Comparison of ENCODE assay signal across 22 cellular contexts in the genomic region with DNA sequence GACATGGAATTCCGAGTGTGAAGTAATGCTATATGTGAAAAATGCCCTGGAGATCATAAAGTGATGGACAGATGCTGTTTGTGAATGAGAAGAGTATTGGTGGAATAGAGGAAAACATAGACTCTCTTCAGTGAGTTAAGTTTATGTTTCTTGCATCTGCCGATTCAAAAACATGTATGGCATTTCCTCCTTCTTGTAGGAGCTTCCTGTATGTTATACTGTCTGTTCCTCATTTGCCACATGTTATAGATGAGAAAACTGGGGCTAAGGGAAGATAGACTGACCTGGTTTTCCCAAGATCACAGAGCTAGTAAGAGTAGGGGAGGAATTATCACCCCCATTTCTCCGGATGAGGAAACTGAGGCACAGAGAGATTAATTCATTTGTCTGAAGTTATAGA. TPM values are rescaled to one million over a fixed set of nuclear protein-coding genes. Genes with fewer than 3 reads are reported as not detected.
DNase-seq lines count a peak whose midpoint lies in the region; ATAC-seq and TF ChIP-seq lines count a peak whose summit lies in the region.
"Had no signal": no experiment of that assay in that cellular context is flagged by ENCODE, and none has a peak within 500 bp of the region (broad histone marks: within the 10 kb centered on the region; RNA-seq: fewer than 3 reads in every experiment).

No MANE protein-coding gene starts in this region.

- H3K4me3 ChIP-seq in muscle layer of duodenum (ENCODE audit: low read depth in 1 of 2, low read length in 2 of 2) (no peak overlapping the region), psoas muscle (no peak overlapping the region)
- H3K4me3 ChIP-seq: testis had no signal

- H3K9me3 ChIP-seq in muscle layer of duodenum (ENCODE audit: control insufficient read depth in 1 of 2, low read length in 2 of 2) (no peaks in the 10 kb centered on the region), psoas muscle (no peaks in the 10 kb centered on the region)
- H3K9me3 ChIP-seq: testis had no signal

- TF ChIP-seq POLR2A in erythroblast (IDR thresholded peaks at IDR 0.05; ENCODE audit: low read length): no peak

- TF ChIP-seq CTCF in activated B cell treated with CpG ODN at 0.5 μM for 24 hours (IDR thresholded peaks at IDR 0.05) (no peak), psoas muscle (IDR thresholded peaks at IDR 0.05) (no peak)

- peaks cover 0 to 6% of the 10 kb centered on the region in 2 donors for H3K4me1 ChIP-seq in muscle layer of duodenum (ENCODE audit: control insufficient read depth in 1 of 2, insufficient read depth in 2 of 2, low read length in 2 of 2)
- H3K4me1 ChIP-seq in psoas muscle: no peaks in the 10 kb centered on the region

- H3K27ac ChIP-seq in muscle layer of duodenum (ENCODE audit: low read length) (peak overlapping the region; percentile 26), psoas muscle (no peak overlapping the region)
- H3K27ac ChIP-seq: C4-2B had no signal

- peak; percentile 69 for DNase-seq in CD1c-positive myeloid dendritic cell (ENCODE audit: extremely low spot score)
- DNase-seq in KG1 (lab: John Stamatoyannopoulos, UW): peak; percentile 26
- DNase-seq in activated B cell treated with CpG ODN at 0.5 μM for 24 hours: no peak
- no peak for DNase-seq in psoas muscle
- no peak for DNase-seq in erythroblast (lab: John Stamatoyannopoulos, UW)
- DNase-seq: activated CD4-positive, alpha-beta T cell treated with anti-CD3 and anti-CD28 coated beads, Interleukin-2, amount 10 ng/mL, durations not matched to agents 24 days and 14 days; activated naive CD8-positive, alpha-beta T cell treated with anti-CD3 and anti-CD28 coated beads for 36 hours; head of caudate nucleus; kidney glomerular epithelial cell; NCI-H1092; NCI-H2227 treated with DMSO at 0.1 percent for 48 hours; T-cell had no signal

- no peaks in the 10 kb centered on the region for H3K36me3 ChIP-seq in muscle layer of duodenum (ENCODE audit: control insufficient read depth in 1 of 2, insufficient read depth in 2 of 2, low read length in 2 of 2)
- no peaks in the 10 kb centered on the region for H3K36me3 ChIP-seq in psoas muscle (ENCODE audit: insufficient read depth in 1 of 2, low read depth in 1 of 2)

- H3K27me3 Mint-ChIP-seq in activated B cell treated with CpG ODN at 0.5 μM for 24 hours: no peaks in the 10 kb centered on the region
- H3K27me3 Mint-ChIP-seq: activated CD4-positive, alpha-beta T cell treated with anti-CD3 and anti-CD28 coated beads, Interleukin-2, amount 10 ng/mL, durations not matched to agents 24 days and 14 days; activated naive CD8-positive, alpha-beta T cell treated with anti-CD3 and anti-CD28 coated beads for 36 hours; T-cell had no signal

- intact Hi-C loops in activated B cell treated with CpG ODN at 0.5 μM for 24 hours (cut with micrococcal nuclease) (loop anchor here (10.0 kb wide), 1 partner anchor 1160 kb away; no protein-coding TSS in a partner anchor), psoas muscle (cut with DNase I) (no loop called here)

- H3K4me3 Mint-ChIP-seq in activated B cell treated with CpG ODN at 0.5 μM for 24 hours: peak overlapping the region; percentile 0
- H3K4me3 Mint-ChIP-seq: activated CD4-positive, alpha-beta T cell treated with anti-CD3 and anti-CD28 coated beads, Interleukin-2, amount 10 ng/mL, durations not matched to agents 24 days and 14 days; activated naive CD8-positive, alpha-beta T cell treated with anti-CD3 and anti-CD28 coated beads for 36 hours; T-cell had no signal

- peak overlapping the region; percentile 70 for H3K27ac Mint-ChIP-seq in activated B cell treated with CpG ODN at 0.5 μM for 24 hours
- H3K27ac Mint-ChIP-seq: activated CD4-positive, alpha-beta T cell treated with anti-CD3 and anti-CD28 coated beads, Interleukin-2, amount 10 ng/mL, durations not matched to agents 24 days and 14 days; activated naive CD8-positive, alpha-beta T cell treated with anti-CD3 and anti-CD28 coated beads for 36 hours had no signal

- H3K4me1 Mint-ChIP-seq in activated B cell treated with CpG ODN at 0.5 μM for 24 hours: peaks cover 44% of the 10 kb centered on the region

- H3K27me3 ChIP-seq in muscle layer of duodenum (ENCODE audit: low read depth, low read length): no peaks in the 10 kb centered on the region
- no peaks in the 10 kb centered on the region for H3K27me3 ChIP-seq in psoas muscle (ENCODE audit: insufficient read depth in 3 of 3, low read length in 2 of 3)
- H3K27me3 ChIP-seq: testis had no signal

- CTCF ChIA-PET in activated B cell treated with CpG ODN at 0.5 μM for 24 hours (lab: Charles Lee): interaction anchor here (1.9 kb wide), 1 partner anchor 88 kb away, joined by 5 read pairs; no protein-coding TSS in a partner anchor

- 56 to 69% (median 62%) methylated on average over 3 of the region's 3 CpGs for WGBS in psoas muscle, 3 donors

- H3K9me3 Mint-ChIP-seq in activated B cell treated with CpG ODN at 0.5 μM for 24 hours: no peaks in the 10 kb centered on the region
- H3K9me3 Mint-ChIP-seq: activated CD4-positive, alpha-beta T cell treated with anti-CD3 and anti-CD28 coated beads, Interleukin-2, amount 10 ng/mL, durations not matched to agents 24 days and 14 days; activated naive CD8-positive, alpha-beta T cell treated with anti-CD3 and anti-CD28 coated beads for 36 hours; T-cell had no signal

- no peak for ATAC-seq in activated B cell treated with CpG ODN at 0.5 μM for 24 hours (ENCODE audit: low read depth)
- ATAC-seq in psoas muscle: no peak
- ATAC-seq in HG02759 (IDR thresholded peaks at IDR 0.05; ENCODE audit: unreplicated experiment): no peak
- no peak for ATAC-seq in GM18519 (IDR thresholded peaks at IDR 0.05; ENCODE audit: low FRiP score, unreplicated experiment)
- ATAC-seq: T-cell had no signal

- H3K36me3 Mint-ChIP-seq in activated B cell treated with CpG ODN at 0.5 μM for 24 hours (ENCODE audit: low read depth): no peaks in the 10 kb centered on the region
- H3K36me3 Mint-ChIP-seq: activated naive CD8-positive, alpha-beta T cell treated with anti-CD3 and anti-CD28 coated beads for 36 hours; T-cell had no signal

- POLR2A ChIA-PET in activated B cell treated with CpG ODN at 0.5 μM for 24 hours (lab: Charles Lee): interaction anchor here (0.6 kb wide), 1 partner anchor 33 kb away, joined by 4 read pairs; no protein-coding TSS in a partner anchor

RNA-seq across cellular contexts. Expression of a gene that starts 41.1 kb away (rescaled TPM):
- total RNA-seq in activated B cell treated with CpG ODN at 0.5 μM for 24 hours (not detected in 2 replicates), psoas muscle (1 to 10 TPM in 1 of 4 donors, not detected in 3; 1.2 TPM)
- polyA plus RNA-seq in psoas muscle: not detected
- total RNA-seq: activated CD4-positive, alpha-beta T cell treated with anti-CD3 and anti-CD28 coated beads, Interleukin-2, amount 10 ng/mL, durations not matched to agents 24 days and 14 days; activated naive CD8-positive, alpha-beta T cell treated with anti-CD3 and anti-CD28 coated beads for 36 hours; cardiac septum; Daoy; HT-29; mucosa of gallbladder; pulmonary artery endothelial cell; T-cell had no signal

RNA-seq across cellular contexts. Expression of a gene that starts 52.0 kb away (rescaled TPM):
- total RNA-seq in activated B cell treated with CpG ODN at 0.5 μM for 24 hours (2.8 and 3.4 TPM in 2 replicates), psoas muscle (under 1 TPM in 3 of 4 donors, not detected in 1; 0.32 to 0.44 (median 0.44) TPM)
- polyA plus RNA-seq in psoas muscle: under 1 TPM; 0.20 to 0.82 (median 0.22) TPM
- total RNA-seq: activated naive CD8-positive, alpha-beta T cell treated with anti-CD3 and anti-CD28 coated beads for 36 hours; Daoy; HT-29; pulmonary artery endothelial cell had no signal

RNA-seq across cellular contexts. Expression of a gene that starts 53.8 kb away (rescaled TPM):
- total RNA-seq in activated B cell treated with CpG ODN at 0.5 μM for 24 hours: not detected in 2 replicates
- total RNA-seq in psoas muscle: not detected
- not detected for polyA plus RNA-seq in psoas muscle
- total RNA-seq: activated CD4-positive, alpha-beta T cell treated with anti-CD3 and anti-CD28 coated beads, Interleukin-2, amount 10 ng/mL, durations not matched to agents 24 days and 14 days; activated naive CD8-positive, alpha-beta T cell treated with anti-CD3 and anti-CD28 coated beads for 36 hours; cardiac septum; Daoy; HT-29; mucosa of gallbladder; pulmonary artery endothelial cell; T-cell; testis had no signal

Comparison
In these comparisons a context has a peak if more than half of its experiments do, and no peak if none do; other contexts are left out.
1. DNase-seq: peak in CD1c-positive myeloid dendritic cell (single experiment) and KG1 (single experiment); none in activated B cell treated with CpG ODN at 0.5 μM for 24 hours (single experiment), psoas muscle (0 of 2) and erythroblast (0 of 2).